8 cellular contexts compared by ENCODE assay signal in genomic region chrX:73855546-73855945, GRCh38. TPM values are rescaled to one million over a fixed set of nuclear protein-coding genes. Genes with fewer than 3 reads are reported as not detected.
A peak's percentile ranks its signal among the peaks of the same experiment; 100 is the strongest.
DNase-seq lines count a peak whose midpoint lies in the region; ATAC-seq and TF ChIP-seq lines count a peak whose summit lies in the region.

No MANE protein-coding gene starts in this region.

- H3K79me2 ChIP-seq in DOHH2 (ENCODE audit: control insufficient read depth, low read length), result no peaks in the 10 kb centered on the region
- H3K79me2 ChIP-seq in OCI-LY7 (ENCODE audit: insufficient read depth, low read depth, low read length), result no peaks in the 10 kb centered on the region

- BruUV-seq in OCI-LY7 (replicated peaks; lab: Mats Ljungman, UMichigan), result no TSS peak

- no peak for TF ChIP-seq POLR2A in testis (IDR thresholded peaks at IDR 0.05)

- no peaks in the 10 kb centered on the region for H3F3A ChIP-seq in DOHH2 (ENCODE audit: control insufficient read depth, insufficient read depth)

- no peak overlapping the region for H2AFZ ChIP-seq in OCI-LY7 (ENCODE audit: low read length)

- H3K4me3 ChIP-seq in DOHH2 (ENCODE audit: low read length), result no peak overlapping the region
- no peak overlapping the region for H3K4me3 ChIP-seq in OCI-LY7 (ENCODE audit: low read depth, low read length, poor library complexity, severe bottlenecking)
- no peak overlapping the region for H3K4me3 ChIP-seq in neutrophil (ENCODE audit: low read depth in 1 of 2, low read length in 1 of 2)
- no peak overlapping the region for H3K4me3 ChIP-seq in testis

- H3K4me1 ChIP-seq in DOHH2 (ENCODE audit: control insufficient read depth, low read length) (no peaks in the 10 kb centered on the region), OCI-LY7 (ENCODE audit: insufficient read depth, low read length, poor library complexity, severe bottlenecking) (no peaks in the 10 kb centered on the region), neutrophil (ENCODE audit: control insufficient read depth in 1 of 2, insufficient read depth in 1 of 2, low read depth in 1 of 2, low read length in 1 of 2) (peaks cover 0 to 8% of the 10 kb centered on the region in 2 experiments), testis (no peaks in the 10 kb centered on the region)

- H3K9me3 ChIP-seq in DOHH2 (ENCODE audit: control insufficient read depth, insufficient read depth, low read length) (no peaks in the 10 kb centered on the region), OCI-LY7 (ENCODE audit: low read length) (no peaks in the 10 kb centered on the region), neutrophil (no peaks in the 10 kb centered on the region), testis (no peaks in the 10 kb centered on the region)

- TF ChIP-seq CTCF in DOHH2 (IDR thresholded peaks at IDR 0.05; ENCODE audit: low read depth, low read length, poor library complexity, severe bottlenecking) (peak; percentile 69), OCI-LY7 (conservative IDR thresholded peaks at IDR 0.05; ENCODE audit: low read length) (peak; percentile 82), neutrophil (IDR thresholded peaks at IDR 0.05) (peak; percentile 57), testis (IDR thresholded peaks at IDR 0.05) (peak; percentile 41 to 63 (median 54))

- POLR2A ChIA-PET in OCI-LY7 (lab: Charles Lee), result no interaction called here

- H3K36me3 ChIP-seq in DOHH2 (ENCODE audit: control insufficient read depth, low read length) (no peaks in the 10 kb centered on the region), OCI-LY7 (ENCODE audit: insufficient read depth, low read length) (no peaks in the 10 kb centered on the region), neutrophil (no peaks in the 10 kb centered on the region), testis (ENCODE audit: low read depth, missing control alignments) (no peaks in the 10 kb centered on the region)

- ATAC-seq in GM21390 (IDR thresholded peaks at IDR 0.05; ENCODE audit: unreplicated experiment), result no peak

- H3K27me3 ChIP-seq in DOHH2 (ENCODE audit: control insufficient read depth, low read length) (no peaks in the 10 kb centered on the region), neutrophil (no peaks in the 10 kb centered on the region), testis (no peaks in the 10 kb centered on the region)

- no peak overlapping the region for H3K4me2 ChIP-seq in DOHH2 (ENCODE audit: low read length)
- H3K4me2 ChIP-seq in OCI-LY7 (ENCODE audit: low read length), result no peak overlapping the region

- no peak overlapping the region for H3K27ac ChIP-seq in DOHH2 (ENCODE audit: low read depth, low read length)
- no peak overlapping the region for H3K27ac ChIP-seq in OCI-LY7 (ENCODE audit: low read depth, low read length, poor library complexity, severe bottlenecking)
- no peak overlapping the region for H3K27ac ChIP-seq in neutrophil
- H3K27ac ChIP-seq in testis, result no peak overlapping the region

- DNase-seq in HT-29 (ENCODE audit: low spot score) (peak; percentile 82), OCI-LY7 (ENCODE audit: low spot score) (peak; percentile 60), fibroblast of gingiva (ENCODE audit: low read depth) (peak; percentile 33), testis (peak; percentile 70)
- DNase-seq in activated T-cell treated with anti-CD3 and anti-CD28 coated beads, Interleukin-2, amount 50 U/mL, for 1 hour, result peak; percentile 76

- intact Hi-C loops in OCI-LY7 (cut with micrococcal nuclease; ENCODE audit: unreplicated experiment), result loop anchor here (1.0 kb wide), 3 partner anchors 160 to 489 kb away; no protein-coding TSS in a partner anchor
- intact Hi-C loops in testis (cut with DNase I; ENCODE audit: low total_unique reads), result no loop called here

- H3K9me2 ChIP-seq in DOHH2 (replicated peaks; ENCODE audit: control insufficient read depth, low read length) (no peaks in the 10 kb centered on the region), OCI-LY7 (ENCODE audit: insufficient read depth, low read length) (no peaks in the 10 kb centered on the region)

- 16 to 20% methylated on average over 1 to 2 of the region's 2 CpGs for WGBS in testis, 2 donors

- no peaks in the 10 kb centered on the region for H4K20me1 ChIP-seq in DOHH2 (ENCODE audit: control insufficient read depth, insufficient read depth, low read depth, low read length)
- no peaks in the 10 kb centered on the region for H4K20me1 ChIP-seq in OCI-LY7 (ENCODE audit: insufficient read depth, low read length)

- CTCF ChIA-PET in OCI-LY7 (lab: Charles Lee; ENCODE audit: unreplicated experiment), result no interaction called here

RNA-seq across cellular contexts. Expression of gene XIST, which starts 3.0 kb away (rescaled TPM):
- 44.9 and 45.2 TPM in 2 replicates for total RNA-seq in HT-29 (2014; rRNA removed; shearing (Covaris generic))
- not detected in 2 replicates for total RNA-seq in OCI-LY7 (2014; rRNA removed; shearing (Covaris generic))
- total RNA-seq in OCI-LY7 (2022), result not detected in 2 replicates
- total RNA-seq in testis, result 10 to 100 TPM; 10.7 to 14.8 TPM
- polyA plus RNA-seq in testis (ENCODE audit: insufficient read depth, low read depth, low replicate concordance), result 4.6 TPM
